ENCODE assay signal across 9 cellular contexts in the genomic region with DNA sequence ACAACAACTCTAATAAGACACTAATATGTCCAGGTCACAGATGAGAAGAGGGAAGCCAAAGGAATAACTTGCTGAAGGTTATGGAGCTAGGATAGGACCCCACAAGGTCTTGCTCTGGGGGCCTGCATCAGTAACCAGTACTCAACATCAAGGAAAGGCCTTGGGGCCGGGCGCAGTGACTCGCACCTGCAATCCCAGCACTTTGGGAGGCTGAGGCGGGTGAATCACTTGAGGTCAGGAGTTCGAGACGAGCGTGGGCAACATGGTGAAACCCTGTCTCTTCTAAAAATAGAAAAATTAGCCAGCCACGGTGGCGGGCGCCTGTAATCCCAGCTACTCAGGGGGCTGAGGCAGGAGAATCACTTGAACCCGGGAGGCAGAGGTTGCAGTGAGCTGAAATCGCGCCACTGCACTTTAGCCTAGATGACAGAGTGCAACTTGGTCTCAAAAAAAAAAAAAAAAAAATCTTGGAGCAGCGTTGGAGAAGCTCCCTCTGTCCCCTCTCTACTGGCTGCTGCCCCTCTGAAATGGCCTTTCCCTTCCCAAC. TPM values are rescaled to one million over a fixed set of nuclear protein-coding genes. Genes with fewer than 3 reads are reported as not detected.
DNase-seq lines count a peak whose midpoint lies in the region; ATAC-seq lines count a peak whose summit lies in the region.
"Had no signal": no experiment of that assay in that cellular context is flagged by ENCODE, and none has a peak within 500 bp of the region (broad histone marks: within the 10 kb centered on the region; RNA-seq: fewer than 3 reads in every experiment).

No MANE protein-coding gene starts in this region.

- peak overlapping the region; percentile 21 for H3K27ac ChIP-seq in right cardiac atrium (ENCODE audit: low read length)

- H3K4me1 ChIP-seq in right cardiac atrium (ENCODE audit: control insufficient read depth, insufficient read depth, low read length): peaks cover 7% of the 10 kb centered on the region

- no peaks in the 10 kb centered on the region for H3K27me3 ChIP-seq in right cardiac atrium (ENCODE audit: control insufficient read depth, insufficient read depth)

- H3K4me3 ChIP-seq in right cardiac atrium (ENCODE audit: low read length): no peak overlapping the region

- H3K4me1 Mint-ChIP-seq in activated CD4-positive, alpha-beta T cell treated with anti-CD3 and anti-CD28 coated beads for 36 hours: peaks cover 27% of the 10 kb centered on the region
- peaks cover 30% of the 10 kb centered on the region for H3K4me1 Mint-ChIP-seq in activated CD4-positive, alpha-beta memory T cell treated with anti-CD3 and anti-CD28 coated beads for 36 hours (ENCODE audit: low read depth)

- H3K9me3 ChIP-seq in right cardiac atrium (ENCODE audit: control insufficient read depth, low read length): no peaks in the 10 kb centered on the region

- intact Hi-C loops in activated CD4-positive, alpha-beta T cell treated with anti-CD3 and anti-CD28 coated beads for 36 hours (cut with DNase I, micrococcal nuclease): no loop called here
- intact Hi-C loops in activated CD4-positive, alpha-beta memory T cell treated with anti-CD3 and anti-CD28 coated beads for 36 hours (cut with micrococcal nuclease): loop anchor here (1.0 kb wide), 3 partner anchors 28 to 235 kb away; a partner anchor contains a TSS
- intact Hi-C loops in right cardiac atrium (cut with DNase I): no loop called here

- peak; percentile 4 for ATAC-seq in activated CD4-positive, alpha-beta T cell treated with anti-CD3 and anti-CD28 coated beads for 36 hours
- no peak for ATAC-seq in right cardiac atrium

- CTCF ChIA-PET in activated CD4-positive, alpha-beta T cell treated with anti-CD3 and anti-CD28 coated beads for 36 hours (lab: Charles Lee): interaction anchor here (0.6 to 2.7 kb wide), 5 partner anchors 27 to 100 kb away, joined by 3 to 32 read pairs (median 9); a partner anchor contains a TSS
- CTCF ChIA-PET in activated CD4-positive, alpha-beta memory T cell treated with anti-CD3 and anti-CD28 coated beads for 36 hours (lab: Charles Lee): interaction anchor here (0.5 to 6.1 kb wide), 5 partner anchors 29 to 171 kb away, joined by 3 to 103 read pairs (median 4); a partner anchor contains a TSS

- peak; percentile 84 for DNase-seq in activated CD4-positive, alpha-beta T cell treated with anti-CD3 and anti-CD28 coated beads for 36 hours
- DNase-seq in activated CD4-positive, alpha-beta T cell treated with anti-CD3 and anti-CD28 coated beads for 1 hour: no peak
- DNase-seq in activated CD4-positive, alpha-beta memory T cell treated with anti-CD3 and anti-CD28 coated beads for 36 hours: peak; percentile 84
- no peak for DNase-seq in right cardiac atrium
- DNase-seq in stimulated activated CD8-positive, alpha-beta memory T cell treated with anti-CD3 and anti-CD28 coated beads, Interleukin-4, amount 100 ng/mL, for 48 hours: peak; percentile 80
- no peak for DNase-seq in NCI-H446 (lab: John Stamatoyannopoulos, UW)
- no peak for DNase-seq in cerebellum (ENCODE audit: low spot score)
- no peak for DNase-seq in dermis blood vessel endothelial cell

- peaks cover 47% of the 10 kb centered on the region for H3K36me3 Mint-ChIP-seq in activated CD4-positive, alpha-beta T cell treated with anti-CD3 and anti-CD28 coated beads for 36 hours (ENCODE audit: low read depth)
- peaks cover 38% of the 10 kb centered on the region for H3K36me3 Mint-ChIP-seq in activated CD4-positive, alpha-beta memory T cell treated with anti-CD3 and anti-CD28 coated beads for 36 hours

- no peaks in the 10 kb centered on the region for H3K9me3 Mint-ChIP-seq in activated CD4-positive, alpha-beta T cell treated with anti-CD3 and anti-CD28 coated beads for 36 hours (ENCODE audit: low read depth)
- H3K9me3 Mint-ChIP-seq in activated CD4-positive, alpha-beta memory T cell treated with anti-CD3 and anti-CD28 coated beads for 36 hours: no peaks in the 10 kb centered on the region

- H3K27ac Mint-ChIP-seq in activated CD4-positive, alpha-beta T cell treated with anti-CD3 and anti-CD28 coated beads for 36 hours: peak overlapping the region; percentile 99
- H3K27ac Mint-ChIP-seq in activated CD4-positive, alpha-beta memory T cell treated with anti-CD3 and anti-CD28 coated beads for 36 hours: peak overlapping the region; percentile 99

- H3K4me3 Mint-ChIP-seq in activated CD4-positive, alpha-beta T cell treated with anti-CD3 and anti-CD28 coated beads for 36 hours: peak overlapping the region; percentile 98
- H3K4me3 Mint-ChIP-seq in activated CD4-positive, alpha-beta memory T cell treated with anti-CD3 and anti-CD28 coated beads for 36 hours: peak overlapping the region; percentile 95

- H3K27me3 Mint-ChIP-seq in activated CD4-positive, alpha-beta T cell treated with anti-CD3 and anti-CD28 coated beads for 36 hours: no peaks in the 10 kb centered on the region
- no peaks in the 10 kb centered on the region for H3K27me3 Mint-ChIP-seq in activated CD4-positive, alpha-beta memory T cell treated with anti-CD3 and anti-CD28 coated beads for 36 hours

- WGBS in right cardiac atrium: 70% methylated on average over 14 of the region's 14 CpGs

- POLR2A ChIA-PET in activated CD4-positive, alpha-beta T cell treated with anti-CD3 and anti-CD28 coated beads for 36 hours (lab: Charles Lee): interaction anchor here (0.6 to 2.7 kb wide), 9 partner anchors 8 to 749 kb away, joined by 3 to 20 read pairs (median 7); a partner anchor contains a TSS
- POLR2A ChIA-PET in activated CD4-positive, alpha-beta memory T cell treated with anti-CD3 and anti-CD28 coated beads for 36 hours (lab: Charles Lee): interaction anchor here (0.8 to 4.7 kb wide), 12 partner anchors 8 to 272 kb away, joined by 3 to 70 read pairs (median 6); a partner anchor contains a TSS

RNA-seq across cellular contexts. Expression of a gene that starts 1.8 kb away (rescaled TPM):
- total RNA-seq in activated CD4-positive, alpha-beta T cell treated with anti-CD3 and anti-CD28 coated beads for 36 hours: 100 to 1,000 TPM; 287 to 315 TPM
- 100 to 1,000 TPM; 178 to 181 TPM for total RNA-seq in activated CD4-positive, alpha-beta memory T cell treated with anti-CD3 and anti-CD28 coated beads for 36 hours
- 10 to 100 TPM; 55.4 to 66.2 (median 59.3) TPM for total RNA-seq in right cardiac atrium
- 60.3 TPM for polyA plus RNA-seq in right cardiac atrium
- total RNA-seq in cerebellum: 27.9 TPM
- 73.7 and 89.9 TPM in 2 replicates for total RNA-seq in dermis blood vessel endothelial cell

RNA-seq across cellular contexts. Expression of a gene that starts 2.3 kb away (rescaled TPM):
- total RNA-seq in activated CD4-positive, alpha-beta T cell treated with anti-CD3 and anti-CD28 coated beads for 36 hours: not detected
- total RNA-seq in activated CD4-positive, alpha-beta memory T cell treated with anti-CD3 and anti-CD28 coated beads for 36 hours: not detected
- not detected for total RNA-seq in right cardiac atrium
- polyA plus RNA-seq in right cardiac atrium: not detected
- total RNA-seq in cerebellum: 0.27 TPM
- not detected in 2 replicates for total RNA-seq in dermis blood vessel endothelial cell
- total RNA-seq: T-helper 1 cell treated with Interleukin-12 subunit alpha and Interleukin-12 subunit beta and Interleukin-4 antibody, amounts not matched to agents 30 ng/mL and 1 ng/mL, for 36 hours had no signal

RNA-seq across cellular contexts. Expression of a gene that starts 28.0 kb away (rescaled TPM):
- total RNA-seq in activated CD4-positive, alpha-beta T cell treated with anti-CD3 and anti-CD28 coated beads for 36 hours: 1,000 to 10,000 TPM; 1,452 to 1,530 TPM
- total RNA-seq in activated CD4-positive, alpha-beta memory T cell treated with anti-CD3 and anti-CD28 coated beads for 36 hours: 1,000 to 10,000 TPM; 1,487 to 1,524 TPM
- total RNA-seq in right cardiac atrium (100 to 1,000 TPM; 451 to 525 (median 478) TPM), cerebellum (159 TPM), dermis blood vessel endothelial cell (379 and 554 TPM in 2 replicates)
- 727 TPM for polyA plus RNA-seq in right cardiac atrium

RNA-seq across cellular contexts. Expression of a gene that starts 37.3 kb away (rescaled TPM):
- 1 to 10 TPM; 2.0 to 3.2 TPM for total RNA-seq in activated CD4-positive, alpha-beta T cell treated with anti-CD3 and anti-CD28 coated beads for 36 hours
- 1 to 10 TPM; 3.8 to 4.1 TPM for total RNA-seq in activated CD4-positive, alpha-beta memory T cell treated with anti-CD3 and anti-CD28 coated beads for 36 hours
- total RNA-seq in right cardiac atrium (1 to 10 TPM; 4.3 to 7.1 (median 6.8) TPM), cerebellum (15.0 TPM), dermis blood vessel endothelial cell (7.4 and 9.7 TPM in 2 replicates)
- 9.8 TPM for polyA plus RNA-seq in right cardiac atrium

RNA-seq across cellular contexts. Expression of a gene that starts 37.8 kb away (rescaled TPM):
- 10 to 100 TPM; 50.9 to 52.1 TPM for total RNA-seq in activated CD4-positive, alpha-beta T cell treated with anti-CD3 and anti-CD28 coated beads for 36 hours
- 10 to 100 TPM; 50.9 to 55.3 TPM for total RNA-seq in activated CD4-positive, alpha-beta memory T cell treated with anti-CD3 and anti-CD28 coated beads for 36 hours
- total RNA-seq in right cardiac atrium: 100 to 1,000 TPM; 132 to 175 (median 149) TPM
- 296 TPM for polyA plus RNA-seq in right cardiac atrium
- 12.2 TPM for total RNA-seq in cerebellum
- 13.4 and 22.3 TPM in 2 replicates for total RNA-seq in dermis blood vessel endothelial cell

Comparison
In these comparisons a context has a peak if more than half of its experiments do, and no peak if none do; other contexts are left out.
1. DNase-seq: peak in activated CD4-positive, alpha-beta T cell treated with anti-CD3 and anti-CD28 coated beads for 36 hours (single experiment), activated CD4-positive, alpha-beta memory T cell treated with anti-CD3 and anti-CD28 coated beads for 36 hours (single experiment) and stimulated activated CD8-positive, alpha-beta memory T cell treated with anti-CD3 and anti-CD28 coated beads, Interleukin-4, amount 100 ng/mL, for 48 hours (single experiment); none in activated CD4-positive, alpha-beta T cell treated with anti-CD3 and anti-CD28 coated beads for 1 hour (single experiment), right cardiac atrium (0 of 3), NCI-H446 (0 of 2), cerebellum (single experiment) and dermis blood vessel endothelial cell (single experiment).